8 cellular contexts compared by ENCODE assay signal in the genomic region with DNA sequence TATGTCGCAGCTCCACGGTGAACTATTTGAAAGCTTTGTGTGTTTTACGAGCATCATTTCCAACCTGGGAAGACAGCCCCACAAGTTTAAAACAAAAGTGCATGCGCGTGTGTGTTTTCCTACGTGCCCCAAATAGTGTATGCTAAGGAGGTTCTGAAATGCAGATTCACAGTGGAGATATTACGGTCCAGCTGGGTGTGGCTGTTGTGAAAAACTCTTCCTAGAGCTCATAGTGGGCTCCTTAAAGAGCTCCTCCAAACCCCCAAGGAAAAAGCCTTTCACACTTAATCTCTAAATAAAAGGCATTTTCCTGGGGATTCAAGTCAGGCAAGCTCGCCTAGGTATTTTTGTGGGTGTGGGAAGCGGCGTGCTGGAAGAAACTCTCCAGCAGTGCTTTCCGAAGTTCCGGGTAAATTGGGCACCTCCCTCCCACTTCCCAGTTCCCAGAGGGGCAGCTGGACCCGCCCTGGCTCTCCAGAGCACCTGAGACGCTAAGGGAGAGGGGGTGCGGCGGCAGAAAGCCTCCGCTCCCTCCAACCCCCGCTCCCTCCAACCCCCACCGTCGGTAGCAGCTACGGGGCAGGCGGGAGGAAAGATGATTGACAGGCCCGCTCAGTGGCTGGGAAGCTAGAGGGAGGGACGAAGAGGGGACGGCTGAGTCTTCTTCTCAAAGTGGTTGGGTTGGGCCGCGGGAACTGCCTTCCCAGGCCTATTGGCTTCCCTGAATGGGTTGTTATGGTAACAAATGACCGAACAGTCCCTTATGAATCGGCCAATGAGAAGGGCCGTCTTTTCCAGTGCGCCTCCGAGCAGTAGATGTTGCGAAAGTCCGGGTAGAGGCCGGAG. TPM values are rescaled to one million over a fixed set of nuclear protein-coding genes. Genes with fewer than 3 reads are reported as not detected.
A peak's percentile ranks its signal among the peaks of the same experiment; 100 is the strongest.
DNase-seq lines count a peak whose midpoint lies in the region; ATAC-seq and TF ChIP-seq lines count a peak whose summit lies in the region.

No MANE protein-coding gene starts in this region.

- H3K36me3 ChIP-seq in BE2C: peaks cover 28% of the 10 kb centered on the region

- H3K27ac ChIP-seq in coronary artery (peak overlapping the region; percentile 96 to 100), layer of hippocampus (ENCODE audit: low read depth, low read length) (peak overlapping the region; percentile 98)

- peak; percentile 52 for TF ChIP-seq POLR2A in GM19099 (IDR thresholded peaks at IDR 0.05; ENCODE audit: extremely low read depth, insufficient read length, low read depth)

- H3K4me3 ChIP-seq in BE2C (ENCODE audit: low read depth, low read length): peak overlapping the region; percentile 88
- peak overlapping the region; percentile 83 for H3K4me3 ChIP-seq in coronary artery

- H3K4me1 ChIP-seq in BE2C: no peaks in the 10 kb centered on the region

- DNase-seq in BE2C: peak; percentile 99
- peak; percentile 99 for DNase-seq in NCI-H460 (ENCODE audit: extremely low read depth, low read depth)
- DNase-seq in activated CD4-positive, alpha-beta T cell treated with anti-CD3 and anti-CD28 coated beads for 1 hour: peak; percentile 96
- DNase-seq in coronary artery (ENCODE audit: low spot score): peak; percentile 100
- peak; percentile 96 for DNase-seq in stimulated activated CD4-positive, alpha-beta T cell treated with anti-CD3 and anti-CD28 coated beads, Interleukin-4, amount 100 ng/mL, for 1 hour

- H3K27me3 ChIP-seq in BE2C: no peaks in the 10 kb centered on the region
- H3K27me3 ChIP-seq in layer of hippocampus (ENCODE audit: control insufficient read depth, insufficient read depth, low read length): no peaks in the 10 kb centered on the region

- no peaks in the 10 kb centered on the region for H3K9me3 ChIP-seq in BE2C

- TF ChIP-seq CTCF in BE2C (IDR thresholded peaks at IDR 0.05; ENCODE audit: low read depth, low read length) (no peak), coronary artery (IDR thresholded peaks at IDR 0.05) (no peak)

- ATAC-seq in HG03432 (IDR thresholded peaks at IDR 0.05; ENCODE audit: unreplicated experiment): peak; percentile 95

RNA-seq across cellular contexts. Expression of a gene that starts 0.6 kb away (rescaled TPM):
- polyA plus RNA-seq in BE2C (2012; ENCODE audit: insufficient read depth, insufficient read length, low read depth): 78.5 TPM
- total RNA-seq in NCI-H460 (2014; rRNA removed; shearing (Covaris generic)): 38.5 and 50.9 TPM in 2 replicates
- polyA plus RNA-seq in NCI-H460 (2014; cell fraction: nucleus; rRNA removed): 88.0 and 98.6 TPM in 2 replicates

RNA-seq across cellular contexts. Expression of a gene that starts 37.1 kb away (rescaled TPM):
- 2.2 TPM for polyA plus RNA-seq in BE2C (2012; ENCODE audit: insufficient read depth, insufficient read length, low read depth)
- 5.9 and 8.4 TPM in 2 replicates for total RNA-seq in NCI-H460 (2014; rRNA removed; shearing (Covaris generic))
- 6.3 and 6.8 TPM in 2 replicates for polyA plus RNA-seq in NCI-H460 (2014; cell fraction: nucleus; rRNA removed)

Comparison
In these comparisons a context has a peak if more than half of its experiments do, and no peak if none do; other contexts are left out.
1. Peak in every context shown above with its lines: DNase-seq, ATAC-seq, H3K4me3 ChIP-seq and H3K27ac ChIP-seq.